Comparison of ENCODE assay signal across 1 cellular context in the genomic region with DNA sequence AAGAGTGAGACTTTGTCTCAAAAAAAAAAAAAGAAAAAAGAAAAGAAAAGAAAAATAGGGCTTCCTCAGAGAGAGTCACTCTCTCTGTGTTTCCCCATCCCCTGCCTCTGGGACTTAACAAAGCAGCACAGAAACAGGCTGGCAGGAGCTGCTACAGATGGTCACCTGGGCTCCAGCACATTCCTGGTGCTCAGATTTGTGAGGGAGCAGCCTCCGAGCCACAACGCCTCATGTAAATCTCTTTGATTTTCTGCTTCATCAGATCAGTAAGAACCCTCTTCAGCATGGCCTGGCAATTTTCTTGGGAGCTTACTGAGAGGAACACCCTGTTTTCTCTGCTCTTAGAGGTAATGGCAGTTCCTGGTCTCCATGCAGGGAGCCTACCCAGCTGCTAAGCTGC.
TF ChIP-seq lines count a peak whose summit lies in the region.

No MANE protein-coding gene starts in this region.

TF ChIP-seq in H1, 55 proteins besides CTCF, POLR2A, EP300 and RAD21:
- TF ChIP-seq SIRT6 (IDR thresholded peaks at IDR 0.05; ENCODE audit: low read length) = no peak
- TF ChIP-seq ZNF274 (IDR thresholded peaks at IDR 0.05; ENCODE audit: borderline replicate concordance, extremely low read depth, low read length) = no peak
- TF ChIP-seq, protein P1, sequence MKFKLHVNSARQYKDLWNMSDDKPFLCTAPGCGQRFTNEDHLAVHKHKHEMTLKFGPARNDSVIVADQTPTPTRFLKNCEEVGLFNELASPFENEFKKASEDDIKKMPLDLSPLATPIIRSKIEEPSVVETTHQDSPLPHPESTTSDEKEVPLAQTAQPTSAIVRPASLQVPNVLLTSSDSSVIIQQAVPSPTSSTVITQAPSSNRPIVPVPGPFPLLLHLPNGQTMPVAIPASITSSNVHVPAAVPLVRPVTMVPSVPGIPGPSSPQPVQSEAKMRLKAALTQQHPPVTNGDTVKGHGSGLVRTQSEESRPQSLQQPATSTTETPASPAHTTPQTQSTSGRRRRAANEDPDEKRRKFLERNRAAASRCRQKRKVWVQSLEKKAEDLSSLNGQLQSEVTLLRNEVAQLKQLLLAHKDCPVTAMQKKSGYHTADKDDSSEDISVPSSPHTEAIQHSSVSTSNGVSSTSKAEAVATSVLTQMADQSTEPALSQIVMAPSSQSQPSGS (IDR thresholded peaks at IDR 0.05; ENCODE audit: low read length) = no peak
- TF ChIP-seq KDM1A (IDR thresholded peaks at IDR 0.05; ENCODE audit: borderline replicate concordance, low read length) = no peak
- no peak for TF ChIP-seq CHD2 (IDR thresholded peaks at IDR 0.05; ENCODE audit: low read length)
- TF ChIP-seq BCL11A (IDR thresholded peaks at IDR 0.05; ENCODE audit: low read depth in 2 of 2, low read length in 2 of 2) = no peak
- TF ChIP-seq CBX5 (IDR thresholded peaks at IDR 0.05; ENCODE audit: low read depth, low read length) = no peak
